Comparison of ENCODE assay signal across 1 cellular context in genomic region chr17:68513932-68514331, GRCh38.
TF ChIP-seq lines count a peak whose summit lies in the region.

No MANE protein-coding gene starts in this region.

TF ChIP-seq in endothelial cell of umbilical vein, 7 proteins besides CTCF, POLR2A, EP300 and RAD21:
- TF ChIP-seq POLR2AphosphoS5 (IDR thresholded peaks at IDR 0.05; ENCODE audit: insufficient read depth, low read depth, low read length) (no peak), EZH2 (IDR thresholded peaks at IDR 0.05; ENCODE audit: borderline replicate concordance, low read depth, low read length, severe bottlenecking) (no peak), MAX (IDR thresholded peaks at IDR 0.05; ENCODE audit: insufficient read depth, insufficient read length) (no peak), GATA2 (IDR thresholded peaks at IDR 0.05; ENCODE audit: insufficient read depth, insufficient read length, low read depth, low read length) (no peak), FOS (IDR thresholded peaks at IDR 0.05; ENCODE audit: borderline replicate concordance, insufficient read depth, low read length) (no peak), MYC (IDR thresholded peaks at IDR 0.05; ENCODE audit: low read depth, low read length) (no peak), JUN (IDR thresholded peaks at IDR 0.05; ENCODE audit: borderline replicate concordance, insufficient read depth, insufficient read length, low read depth) (no peak)
